Comparison of ENCODE assay signal across 8 cellular contexts in genomic region chr3:170419301-170420087, GRCh38. TPM values are rescaled to one million over a fixed set of nuclear protein-coding genes. Genes with fewer than 3 reads are reported as not detected.
DNase-seq lines count a peak whose midpoint lies in the region; ATAC-seq and TF ChIP-seq lines count a peak whose summit lies in the region.

No MANE protein-coding gene starts in this region.

- H3K4me1 ChIP-seq in lower lobe of right lung (peaks cover 39% of the 10 kb centered on the region), thoracic aorta (ENCODE audit: control insufficient read depth in 1 of 2, low read depth in 2 of 2) (peaks cover 12 to 34% of the 10 kb centered on the region in 2 donors)

- intact Hi-C loops in activated CD4-positive, alpha-beta T cell treated with anti-CD3 and anti-CD28 coated beads, Interleukin-2, amount 10 ng/mL, durations not matched to agents 24 days and 14 days (cut with micrococcal nuclease), result loop anchor here (5.0 to 10.0 kb wide), 2 partner anchors 273 to 555 kb away; partner anchors contain the start of gene LRRC31
- intact Hi-C loops in lower lobe of right lung (cut with DNase I), result no loop called here

- H3K4me3 Mint-ChIP-seq in activated CD4-positive, alpha-beta T cell treated with anti-CD3 and anti-CD28 coated beads, Interleukin-2, amount 10 ng/mL, durations not matched to agents 24 days and 14 days, result peak overlapping the region; percentile 26

- H3K36me3 Mint-ChIP-seq in activated CD4-positive, alpha-beta T cell treated with anti-CD3 and anti-CD28 coated beads, Interleukin-2, amount 10 ng/mL, durations not matched to agents 24 days and 14 days (ENCODE audit: low read depth), result no peaks in the 10 kb centered on the region

- H3K4me1 Mint-ChIP-seq in activated CD4-positive, alpha-beta T cell treated with anti-CD3 and anti-CD28 coated beads, Interleukin-2, amount 10 ng/mL, durations not matched to agents 24 days and 14 days, result peaks cover 10% of the 10 kb centered on the region

- no peak overlapping the region for H3K27ac Mint-ChIP-seq in activated CD4-positive, alpha-beta T cell treated with anti-CD3 and anti-CD28 coated beads, Interleukin-2, amount 10 ng/mL, durations not matched to agents 24 days and 14 days

- peaks cover 56% of the 10 kb centered on the region for H3K27me3 Mint-ChIP-seq in activated CD4-positive, alpha-beta T cell treated with anti-CD3 and anti-CD28 coated beads, Interleukin-2, amount 10 ng/mL, durations not matched to agents 24 days and 14 days

- H3K27me3 ChIP-seq in lower lobe of right lung (ENCODE audit: low read depth) (peaks cover 33% of the 10 kb centered on the region), thoracic aorta (replicated peaks; ENCODE audit: insufficient read depth) (no peaks in the 10 kb centered on the region)

- peak; percentile 54 to 57 for ATAC-seq in lower lobe of right lung
- no peak for ATAC-seq in thoracic aorta (ENCODE audit: insufficient number of reproducible peaks, low FRiP score, low read depth)
- no peak for ATAC-seq in HG03565 (IDR thresholded peaks at IDR 0.05; ENCODE audit: unreplicated experiment)

- peak overlapping the region; percentile 78 for H3K27ac ChIP-seq in lower lobe of right lung
- H3K27ac ChIP-seq in thoracic aorta, result no peak overlapping the region

- H3K4me3 ChIP-seq in lower lobe of right lung (peak overlapping the region; percentile 57), thoracic aorta (peak overlapping the region; percentile 75)

- TF ChIP-seq CTCF in lower lobe of right lung (IDR thresholded peaks at IDR 0.05) (no peak), thoracic aorta (IDR thresholded peaks at IDR 0.05) (no peak)

- no peaks in the 10 kb centered on the region for H3K36me3 ChIP-seq in lower lobe of right lung
- H3K36me3 ChIP-seq in thoracic aorta, result no peaks in the 10 kb centered on the region

- no peaks in the 10 kb centered on the region for H3K9me3 Mint-ChIP-seq in activated CD4-positive, alpha-beta T cell treated with anti-CD3 and anti-CD28 coated beads, Interleukin-2, amount 10 ng/mL, durations not matched to agents 24 days and 14 days

- peak; percentile 61 for DNase-seq in activated CD4-positive, alpha-beta T cell treated with anti-CD3 and anti-CD28 coated beads, Interleukin-2, amount 10 ng/mL, durations not matched to agents 24 days and 14 days
- no peak for DNase-seq in activated CD4-positive, alpha-beta T cell treated with anti-CD3 and anti-CD28 coated beads, Interleukin-2, amount 50 U/mL, for 1 hour
- peak; percentile 73 for DNase-seq in ecto neural progenitor cell (ENCODE audit: low spot score)
- DNase-seq in lower lobe of right lung, result no peak
- no peak for DNase-seq in thoracic aorta (ENCODE audit: low spot score)
- DNase-seq in GM19240 (ENCODE audit: insufficient read length, low spot score), result no peak
- no peak for DNase-seq in activated effector memory CD4-positive, alpha-beta T cell treated with anti-CD3 and anti-CD28 coated beads, Interleukin-2, amount 50 U/mL, for 16 hours

- H3K9me3 ChIP-seq in lower lobe of right lung, result no peaks in the 10 kb centered on the region
- no peaks in the 10 kb centered on the region for H3K9me3 ChIP-seq in thoracic aorta

RNA-seq across cellular contexts. Expression of gene CLDN11, which starts 0.8 kb away (rescaled TPM):
- total RNA-seq in activated CD4-positive, alpha-beta T cell treated with anti-CD3 and anti-CD28 coated beads, Interleukin-2, amount 10 ng/mL, durations not matched to agents 24 days and 14 days, result not detected in 2 replicates
- 22.4 TPM for total RNA-seq in lower lobe of right lung
- 1 to 10 TPM; 2.5 to 2.7 TPM for total RNA-seq in thoracic aorta

Comparison
In these comparisons a context has a peak if more than half of its experiments do, and no peak if none do; other contexts are left out.
1. DNase-seq: peak in activated CD4-positive, alpha-beta T cell treated with anti-CD3 and anti-CD28 coated beads, Interleukin-2, amount 10 ng/mL, durations not matched to agents 24 days and 14 days (single experiment) and ecto neural progenitor cell (single experiment); none in activated CD4-positive, alpha-beta T cell treated with anti-CD3 and anti-CD28 coated beads, Interleukin-2, amount 50 U/mL, for 1 hour (single experiment), lower lobe of right lung (single experiment), thoracic aorta (single experiment), GM19240 (single experiment) and activated effector memory CD4-positive, alpha-beta T cell treated with anti-CD3 and anti-CD28 coated beads, Interleukin-2, amount 50 U/mL, for 16 hours (single experiment).
2. ATAC-seq: peak in lower lobe of right lung (2 of 2); none in thoracic aorta (single experiment) and HG03565 (single experiment).